1 cellular context compared by ENCODE assay signal in genomic region chr20:35539756-35540212, GRCh38.
TF ChIP-seq lines count a peak whose summit lies in the region.

No MANE protein-coding gene starts in this region.

TF ChIP-seq in HepG2, 621 proteins besides CTCF, POLR2A, EP300 and RAD21 (continued from another document and continues in another):
- TF ChIP-seq ZNF646 (CRISPR knock-in tag; IDR thresholded peaks at IDR 0.05) (no peak), SOX5 (CRISPR knock-in tag; IDR thresholded peaks at IDR 0.05; ENCODE audit: borderline replicate concordance) (no peak), SP1 (IDR thresholded peaks at IDR 0.05) (no peak), SP1 (CRISPR knock-in tag; IDR thresholded peaks at IDR 0.05) (no peak; the same call in 1 of the 2 replicates), SIN3A (IDR thresholded peaks at IDR 0.05; ENCODE audit: borderline replicate concordance, low read depth, low read length) (no peak), SAP130 (CRISPR knock-in tag; IDR thresholded peaks at IDR 0.05; ENCODE audit: low read depth) (peak; percentile 83), NFAT5 (CRISPR knock-in tag; IDR thresholded peaks at IDR 0.05) (no peak), BORCS8-MEF2B (CRISPR knock-in tag; IDR thresholded peaks at IDR 0.05) (no peak), HOXD1 (CRISPR knock-in tag; IDR thresholded peaks at IDR 0.05) (0 out of 2 replicates have a peak, but pooled peaks have one; percentile 62), BRF2 (CRISPR knock-in tag; IDR thresholded peaks at IDR 0.05) (no peak), NFE2L2 (IDR thresholded peaks at IDR 0.05; ENCODE audit: low read length) (no peak), ZNF841 (CRISPR knock-in tag; IDR thresholded peaks at IDR 0.05; ENCODE audit: borderline replicate concordance) (no peak), SKIL (CRISPR knock-in tag; IDR thresholded peaks at IDR 0.05; ENCODE audit: borderline replicate concordance) (no peak), ATF4 (CRISPR knock-in tag; IDR thresholded peaks at IDR 0.05) (no peak), PRDM10 (CRISPR knock-in tag; IDR thresholded peaks at IDR 0.05; ENCODE audit: low read depth) (0 out of 2 replicates have a peak, but pooled peaks have one; percentile 23), CCDC6 (CRISPR knock-in tag; IDR thresholded peaks at IDR 0.05) (no peak), EEA1 (CRISPR knock-in tag; IDR thresholded peaks at IDR 0.05; ENCODE audit: borderline replicate concordance) (no peak), HOXA3 (CRISPR knock-in tag; IDR thresholded peaks at IDR 0.05) (peak; percentile 45; the same call in 1 of the 2 replicates), TRIM22 (IDR thresholded peaks at IDR 0.05) (no peak), SOX6 (IDR thresholded peaks at IDR 0.05) (no peak), SOX6 (CRISPR knock-in tag; IDR thresholded peaks at IDR 0.05) (no peak), AGO1 (IDR thresholded peaks at IDR 0.05; ENCODE audit: low read depth, low read length, poor library complexity, severe bottlenecking) (no peak), CBFB (CRISPR knock-in tag; IDR thresholded peaks at IDR 0.05) (no peak), CREB3 (CRISPR knock-in tag; IDR thresholded peaks at IDR 0.05) (no peak)
